ENCODE assay signal across 1 cellular context in the genomic region with DNA sequence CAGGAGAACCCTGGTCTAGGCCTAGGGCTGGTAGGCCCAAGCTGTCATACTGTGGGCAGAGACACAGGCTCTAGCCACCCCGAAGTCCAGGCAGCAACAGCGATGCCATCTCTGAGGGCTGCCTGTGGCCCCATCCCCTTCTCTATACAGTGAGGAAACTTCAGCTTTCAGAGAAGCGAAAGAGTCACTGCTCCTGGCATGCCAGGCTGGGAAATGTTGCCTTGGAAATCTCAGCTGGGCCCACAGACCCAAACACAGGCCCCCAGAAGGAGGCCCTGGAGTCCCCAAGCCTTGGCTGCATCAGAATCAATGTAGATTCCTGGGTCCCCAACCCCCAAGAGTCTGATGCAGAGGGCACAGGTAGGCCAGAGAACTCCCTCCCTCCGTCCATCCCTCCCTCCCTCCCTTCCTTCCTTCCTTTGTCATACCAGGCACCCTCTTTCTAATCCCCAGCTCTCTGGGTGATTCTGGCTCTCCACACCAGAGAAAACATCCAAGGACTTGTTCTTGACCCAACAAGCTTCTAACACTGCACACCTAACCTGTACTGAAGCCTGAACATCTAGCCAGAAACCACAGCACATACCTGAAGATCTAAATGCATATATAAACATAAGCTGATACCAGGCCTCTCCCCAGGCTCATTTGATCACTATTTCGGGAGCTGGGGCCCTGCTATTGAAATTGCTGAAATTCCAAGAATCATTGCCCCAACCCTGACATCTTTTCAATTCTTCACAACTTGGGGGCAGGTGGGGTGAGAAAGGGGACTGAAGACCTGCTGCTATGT.
TF ChIP-seq lines count a peak whose summit lies in the region.

No MANE protein-coding gene starts in this region.

TF ChIP-seq in H1, 55 proteins besides CTCF, POLR2A, EP300 and RAD21:
- TF ChIP-seq SIX5 (IDR thresholded peaks at IDR 0.05; ENCODE audit: low read depth, low read length) (no peak), GTF2F1 (IDR thresholded peaks at IDR 0.05; ENCODE audit: borderline replicate concordance, low read depth, low read length) (no peak), MAFK (IDR thresholded peaks at IDR 0.05; ENCODE audit: low read depth, low read length) (no peak), SIN3A (conservative IDR thresholded peaks at IDR 0.05 in 1 of 2, IDR thresholded peaks at IDR 0.05 in 1 of 2; ENCODE audit: low read depth in 1 of 2, low read length in 2 of 2) (no peak), SIRT6 (IDR thresholded peaks at IDR 0.05; ENCODE audit: low read length) (no peak), NANOG (IDR thresholded peaks at IDR 0.05; ENCODE audit: insufficient read depth, low read depth, low read length, poor library complexity, severe bottlenecking) (no peak), CEBPB (IDR thresholded peaks at IDR 0.05; ENCODE audit: low read depth, low read length) (no peak), POU5F1 (IDR thresholded peaks at IDR 0.05; ENCODE audit: low read depth, low read length) (no peak), RBBP5 (IDR thresholded peaks at IDR 0.05; ENCODE audit: borderline replicate concordance, low read depth, low read length) (no peak), KDM4A (IDR thresholded peaks at IDR 0.05; ENCODE audit: low read depth, low read length, severe bottlenecking) (no peak), USF2 (IDR thresholded peaks at IDR 0.05; ENCODE audit: low read length) (no peak), GABPA (IDR thresholded peaks at IDR 0.05; ENCODE audit: borderline replicate concordance, insufficient read depth, low read length) (no peak), BACH1 (IDR thresholded peaks at IDR 0.05; ENCODE audit: low read length) (no peak), ATF3 (IDR thresholded peaks at IDR 0.05; ENCODE audit: insufficient read depth, low read depth, low read length) (no peak), KDM1A (IDR thresholded peaks at IDR 0.05; ENCODE audit: borderline replicate concordance, low read length) (no peak), CBX8 (IDR thresholded peaks at IDR 0.05; ENCODE audit: borderline replicate concordance, low read depth, low read length) (no peak), CTBP2 (IDR thresholded peaks at IDR 0.05; ENCODE audit: borderline replicate concordance, insufficient read depth, insufficient read length, low read length) (no peak), POLR2AphosphoS5 (IDR thresholded peaks at IDR 0.05; ENCODE audit: low read depth, low read length) (no peak), TBP (IDR thresholded peaks at IDR 0.05; ENCODE audit: low read depth, low read length) (no peak)
